ENCODE assay signal across 9 cellular contexts in the genomic region with DNA sequence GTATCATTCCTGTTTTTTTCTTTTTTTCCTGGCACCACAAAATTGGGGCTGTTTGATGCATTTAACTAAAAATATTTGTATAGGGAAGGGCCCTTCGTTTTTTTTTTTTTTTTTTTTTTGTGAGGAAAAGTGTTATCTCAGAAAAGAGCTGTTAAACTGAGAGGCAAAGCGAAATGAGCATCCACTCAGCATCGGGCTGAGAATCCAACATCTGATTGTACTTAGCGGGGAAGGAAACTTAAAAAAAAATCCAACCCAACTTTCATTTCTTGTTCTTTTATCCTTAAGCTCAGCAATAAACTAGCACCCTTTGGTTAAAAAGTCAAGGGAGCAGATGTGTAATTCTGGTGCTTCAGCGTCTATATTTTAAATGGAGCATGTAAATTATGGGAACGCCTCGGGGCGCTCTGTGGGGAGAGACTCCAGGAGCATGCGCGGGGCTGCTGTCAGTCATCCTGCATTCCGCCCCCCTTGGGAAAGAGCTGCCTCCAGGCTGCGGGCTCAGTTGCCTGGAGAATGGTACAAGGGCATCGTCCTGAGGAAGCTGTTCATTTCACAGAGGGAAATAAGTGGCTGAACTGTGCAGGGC.
DNase-seq lines count a peak whose midpoint lies in the region; ATAC-seq lines count a peak whose summit lies in the region.
"Had no signal": no experiment of that assay in that cellular context is flagged by ENCODE, and none has a peak within 500 bp of the region (broad histone marks: within the 10 kb centered on the region; RNA-seq: fewer than 3 reads in every experiment).

No MANE protein-coding gene starts in this region.

- H3K4me1 ChIP-seq in iPS-18a (ENCODE audit: control insufficient read depth, low read depth, low read length) (no peaks in the 10 kb centered on the region), subcutaneous abdominal adipose tissue (ENCODE audit: control insufficient read depth in 5 of 5, insufficient read depth in 5 of 5, low read length in 5 of 5) (peaks cover 0 to 6% (median 5%) of the 10 kb centered on the region in 5 donors)

- peaks cover 13% of the 10 kb centered on the region for H3K27me3 ChIP-seq in iPS-18a (ENCODE audit: control insufficient read depth, insufficient read depth, low read length)
- H3K27me3 ChIP-seq in subcutaneous abdominal adipose tissue (ENCODE audit: control insufficient read depth in 5 of 5, insufficient read depth in 4 of 5, low read length in 5 of 5): no peaks in the 10 kb centered on the region

- H3K27ac ChIP-seq in SK-N-MC (no peak overlapping the region), iPS-18a (ENCODE audit: low read length) (no peak overlapping the region), subcutaneous abdominal adipose tissue (ENCODE audit: low read depth, low read length) (no peak overlapping the region)

- H3K36me3 ChIP-seq in SK-N-MC (ENCODE audit: insufficient read depth, low read length): no peaks in the 10 kb centered on the region
- no peaks in the 10 kb centered on the region for H3K36me3 ChIP-seq in iPS-18a (ENCODE audit: control insufficient read depth, low read depth, low read length)
- no peaks in the 10 kb centered on the region for H3K36me3 ChIP-seq in subcutaneous abdominal adipose tissue (ENCODE audit: control insufficient read depth in 5 of 5, insufficient read depth in 5 of 5, low read length in 5 of 5)

- DNase-seq in HPDE6-E6E7 (ENCODE audit: extremely low spot score) (peak; percentile 58), SK-N-MC (ENCODE audit: low read depth, low spot score) (peak; percentile 90), SHP77 treated with DMSO at 0.1 percent for 48 hours (lab: John Stamatoyannopoulos, UW) (no peak), NCI-H2029 (lab: John Stamatoyannopoulos, UW) (no peak), CD1c-positive myeloid dendritic cell (ENCODE audit: extremely low spot score) (no peak)
- DNase-seq: activated T-cell treated with anti-CD3 and anti-CD28 coated beads, Interleukin-2, amount 50 U/mL, for 1 hour had no signal

- 0 out of 2 replicates have a peak overlapping the region, but pooled peaks have one; percentile 26 for H3K4me3 ChIP-seq in SK-N-MC
- H3K4me3 ChIP-seq in iPS-18a (ENCODE audit: low read length): peak overlapping the region; percentile 71
- peak overlapping the region; percentile 47 to 66 (median 56) for H3K4me3 ChIP-seq in subcutaneous abdominal adipose tissue (ENCODE audit: low read depth in 1 of 5, low read length in 5 of 5)

- H3K9ac ChIP-seq in SK-N-MC (ENCODE audit: insufficient read length): no peak overlapping the region
- H3K9ac ChIP-seq in iPS-18a (ENCODE audit: low read length): no peak overlapping the region
- peak overlapping the region in 1 of 5 donors; percentile 48 for H3K9ac ChIP-seq in subcutaneous abdominal adipose tissue (ENCODE audit: low read length in 5 of 5)

- no peak for ATAC-seq in GM19397 (IDR thresholded peaks at IDR 0.05; ENCODE audit: unreplicated experiment)

- H3K9me3 ChIP-seq in SK-N-MC (ENCODE audit: low read depth, low read length) (no peaks in the 10 kb centered on the region), iPS-18a (ENCODE audit: control insufficient read depth, low read depth, low read length) (no peaks in the 10 kb centered on the region), subcutaneous abdominal adipose tissue (ENCODE audit: control insufficient read depth in 5 of 5, low read length in 5 of 5) (no peaks in the 10 kb centered on the region)

Comparison
In these comparisons a context has a peak if more than half of its experiments do, and no peak if none do; other contexts are left out.
1. DNase-seq: peak in HPDE6-E6E7 (single experiment) and SK-N-MC (single experiment); none in SHP77 treated with DMSO at 0.1 percent for 48 hours (single experiment), NCI-H2029 (single experiment) and CD1c-positive myeloid dendritic cell (single experiment).
2. Peak in every context shown above with its lines, with median percentiles within 50 percentile points of each other: H3K4me3 ChIP-seq.